In genomic region chr15:52258461-52258860, GRCh38 we compare ENCODE assay signal across 18 cellular contexts. TPM values are rescaled to one million over a fixed set of nuclear protein-coding genes. Genes with fewer than 3 reads are reported as not detected.
DNase-seq lines count a peak whose midpoint lies in the region; ATAC-seq, FAIRE-seq and TF ChIP-seq lines count a peak whose summit lies in the region.
"Had no signal": no experiment of that assay in that cellular context is flagged by ENCODE, and none has a peak within 500 bp of the region (broad histone marks: within the 10 kb centered on the region; RNA-seq: fewer than 3 reads in every experiment).

No MANE protein-coding gene starts in this region.

- H3K4me1 ChIP-seq in H1 (replicated peaks in 1 of 4; ENCODE audit: control insufficient read depth in 3 of 4, insufficient read depth in 4 of 4, low read length in 3 of 4) = peaks cover 19 to 32% (median 23%) of the 10 kb centered on the region in 4 experiments
- H3K4me1 ChIP-seq in upper lobe of left lung = peaks cover 11 to 26% (median 20%) of the 10 kb centered on the region in 4 donors
- H3K4me1 ChIP-seq: Caco-2 had no signal

- H3K27me3 Mint-ChIP-seq in activated naive CD8-positive, alpha-beta T cell treated with anti-CD3 and anti-CD28 coated beads, Interleukin-2, amount 10 ng/mL, durations not matched to agents 7 days and 5 days = peaks cover 6% of the 10 kb centered on the region
- no peaks in the 10 kb centered on the region for H3K27me3 Mint-ChIP-seq in activated naive CD8-positive, alpha-beta T cell treated with anti-CD3 and anti-CD28 coated beads for 36 hours
- H3K27me3 Mint-ChIP-seq in type B pancreatic cell = no peaks in the 10 kb centered on the region
- peaks cover 0 to 5% (median 3%) of the 10 kb centered on the region in 3 donors for H3K27me3 Mint-ChIP-seq in immature natural killer cell (ENCODE audit: low read depth in 3 of 3)

- no peak overlapping the region for H3K23ac ChIP-seq in H1 (ENCODE audit: insufficient read length)

- no peak overlapping the region for H4K91ac ChIP-seq in H1 (replicated peaks; ENCODE audit: insufficient read length, low read length)

- H3K4me3 Mint-ChIP-seq in activated naive CD8-positive, alpha-beta T cell treated with anti-CD3 and anti-CD28 coated beads, Interleukin-2, amount 10 ng/mL, durations not matched to agents 7 days and 5 days = no peak overlapping the region
- no peak overlapping the region for H3K4me3 Mint-ChIP-seq in activated naive CD8-positive, alpha-beta T cell treated with anti-CD3 and anti-CD28 coated beads for 36 hours
- no peak overlapping the region for H3K4me3 Mint-ChIP-seq in type B pancreatic cell
- H3K4me3 Mint-ChIP-seq in immature natural killer cell = no peak overlapping the region
- H3K4me3 Mint-ChIP-seq: CD14-positive monocyte had no signal

- 88% methylated on average over 5 of the region's 5 CpGs; no CpG with 5 or more reads in 1 of the 2 experiments for WGBS in H1 (ENCODE audit: extremely low coverage in 1 of 2, insufficient coverage in 1 of 2, insufficient read length in 1 of 2, insufficient replicate concordance in 2 of 2, low coverage in 1 of 2, low lambda C conversion rate in 2 of 2, missing lambda C conversion rate in 1 of 2), 2 experiments
- WGBS in upper lobe of left lung, 2 donors = 82 to 95% methylated on average over 5 of the region's 5 CpGs

- no peaks in the 10 kb centered on the region for H3K79me2 ChIP-seq in H1 (ENCODE audit: control insufficient read depth in 1 of 2, insufficient read depth in 2 of 2, low read length in 2 of 2)

- H3K18ac ChIP-seq in H1 (ENCODE audit: extremely low read depth, low read length) = no peak overlapping the region

- H3K9ac ChIP-seq in H1 (replicated peaks in 1 of 4; ENCODE audit: extremely low read depth in 1 of 4, low read depth in 3 of 4, low read length in 3 of 4) = no peak overlapping the region
- H3K9ac ChIP-seq: KMS-11 had no signal

- no peak for FAIRE-seq in H1 (lab: Jason Lieb, UNC)
- FAIRE-seq: A549, GM19239 had no signal

- H3K9me3 ChIP-seq in H1 (ENCODE audit: insufficient read depth in 2 of 2, low read depth in 1 of 2, low read length in 1 of 2) = no peaks in the 10 kb centered on the region
- no peaks in the 10 kb centered on the region for H3K9me3 ChIP-seq in upper lobe of left lung
- H3K9me3 ChIP-seq: A549, Caco-2 had no signal

- TF ChIP-seq CTCF in VCaP (conservative IDR thresholded peaks at IDR 0.05) (no peak), H1 (IDR thresholded peaks at IDR 0.05; ENCODE audit: control extremely low read depth in 1 of 3, insufficient read depth in 1 of 3, low read depth in 1 of 3, low read length in 3 of 3) (no peak), type B pancreatic cell (conservative IDR thresholded peaks at IDR 0.05) (no peak), upper lobe of left lung (IDR thresholded peaks at IDR 0.05) (no peak)

- no peak overlapping the region for H4K8ac ChIP-seq in H1 (ENCODE audit: extremely low read depth, insufficient read depth, low read length)

- peaks cover 0 to 13% (median 7%) of the 10 kb centered on the region in 4 experiments; a peak in 7 of 8 replicates for H3K36me3 ChIP-seq in H1 (ENCODE audit: control insufficient read depth in 2 of 4, insufficient read depth in 4 of 4, low read length in 3 of 4)
- peaks cover 0 to 9% (median 0%) of the 10 kb centered on the region in 4 donors for H3K36me3 ChIP-seq in upper lobe of left lung

- no peaks in the 10 kb centered on the region for H3K9me3 Mint-ChIP-seq in activated naive CD8-positive, alpha-beta T cell treated with anti-CD3 and anti-CD28 coated beads, Interleukin-2, amount 10 ng/mL, durations not matched to agents 7 days and 5 days
- H3K9me3 Mint-ChIP-seq in activated naive CD8-positive, alpha-beta T cell treated with anti-CD3 and anti-CD28 coated beads for 36 hours = no peaks in the 10 kb centered on the region
- H3K9me3 Mint-ChIP-seq in type B pancreatic cell = no peaks in the 10 kb centered on the region
- H3K9me3 Mint-ChIP-seq in immature natural killer cell = no peaks in the 10 kb centered on the region

- H3K27me3 ChIP-seq in H1 (replicated peaks in 1 of 4; ENCODE audit: control insufficient read depth in 3 of 4, extremely low read depth in 1 of 4, insufficient read depth in 3 of 4, low read length in 3 of 4) = no peaks in the 10 kb centered on the region
- H3K27me3 ChIP-seq in upper lobe of left lung = no peaks in the 10 kb centered on the region

- H3K14ac ChIP-seq in H1 (ENCODE audit: insufficient read length) = no peak overlapping the region

- peak overlapping the region; percentile 32; the same call in 1 of the 2 replicates for H2BK15ac ChIP-seq in H1 (ENCODE audit: low read length)

- no peak overlapping the region for H2AFZ ChIP-seq in H1 (ENCODE audit: low read length)

- H3K4me1 Mint-ChIP-seq in activated naive CD8-positive, alpha-beta T cell treated with anti-CD3 and anti-CD28 coated beads, Interleukin-2, amount 10 ng/mL, durations not matched to agents 7 days and 5 days = peaks cover 53% of the 10 kb centered on the region
- H3K4me1 Mint-ChIP-seq in activated naive CD8-positive, alpha-beta T cell treated with anti-CD3 and anti-CD28 coated beads for 36 hours = peaks cover 29% of the 10 kb centered on the region
- H3K4me1 Mint-ChIP-seq in type B pancreatic cell (ENCODE audit: unreplicated experiment) = peaks cover 33% of the 10 kb centered on the region
- H3K4me1 Mint-ChIP-seq in immature natural killer cell = peaks cover 22 to 27% of the 10 kb centered on the region in 2 donors

- no peak for TF ChIP-seq POLR2A in H1 (IDR thresholded peaks at IDR 0.05; ENCODE audit: control extremely low read depth in 1 of 2, low read depth in 2 of 2, low read length in 2 of 2)
- no peak for TF ChIP-seq POLR2A in upper lobe of left lung (IDR thresholded peaks at IDR 0.05)

- H3K56ac ChIP-seq in H1 (replicated peaks; ENCODE audit: insufficient read length, low read depth, low read length) = no peak overlapping the region

- H4K20me1 ChIP-seq in H1 (replicated peaks in 1 of 2; ENCODE audit: control insufficient read depth in 1 of 2, insufficient read depth in 2 of 2, low read length in 2 of 2) = peaks cover 0 to 1% of the 10 kb centered on the region in 2 experiments

- H3K27ac ChIP-seq in VCaP (peak overlapping the region; percentile 74), H1 (ENCODE audit: low read depth, low read length) (no peak overlapping the region), upper lobe of left lung (no peak overlapping the region)
- H3K27ac ChIP-seq: A549, RWPE1 had no signal

- H4K5ac ChIP-seq in H1 (ENCODE audit: insufficient read length, low read depth, low read length) = no peak overlapping the region

- 0 out of 2 replicates have a peak overlapping the region, but pooled peaks have one; percentile 5 for H2BK12ac ChIP-seq in H1 (ENCODE audit: low read depth, low read length)

- no peaks in the 10 kb centered on the region; the same call in 1 of the 2 replicates for H3K79me1 ChIP-seq in H1 (ENCODE audit: low read depth, low read length)

- POLR2A ChIA-PET in activated naive CD8-positive, alpha-beta T cell treated with anti-CD3 and anti-CD28 coated beads, Interleukin-2, amount 10 ng/mL, durations not matched to agents 7 days and 5 days (lab: Charles Lee) = no interaction called here
- POLR2A ChIA-PET in H1 (lab: Charles Lee; ENCODE audit: partially characterized antibody) = interaction anchor here (1.3 kb wide), 1 partner anchor 287 kb away, joined by 4 read pairs; no protein-coding TSS in a partner anchor

- no peak for DNase-seq in activated naive CD8-positive, alpha-beta T cell treated with anti-CD3 and anti-CD28 coated beads, Interleukin-2, amount 10 ng/mL, durations not matched to agents 7 days and 5 days
- DNase-seq in activated naive CD8-positive, alpha-beta T cell treated with anti-CD3 and anti-CD28 coated beads for 36 hours = no peak
- no peak for DNase-seq in H1 (ENCODE audit: low read depth in 1 of 2, low spot score in 2 of 2)
- no peak for DNase-seq in type B pancreatic cell (ENCODE audit: extremely low spot score, unreplicated experiment)
- DNase-seq in upper lobe of left lung = no peak
- no peak for DNase-seq in immature natural killer cell
- no peak for DNase-seq in Ammon's horn (ENCODE audit: low spot score)
- DNase-seq: Caco-2, NCI-H1436, NCI-H2029 treated with DMSO at 0.1 percent for 48 hours, NCI-H748 treated with DMSO at 0.1 percent for 48 hours, PC-3 had no signal

- H3K23me2 ChIP-seq in H1 (ENCODE audit: low read depth, low read length) = no peaks in the 10 kb centered on the region

- H3K4ac ChIP-seq in H1 (replicated peaks; ENCODE audit: insufficient read length, low read depth, low read length) = no peak overlapping the region

- no peak for ATAC-seq in activated naive CD8-positive, alpha-beta T cell treated with anti-CD3 and anti-CD28 coated beads, Interleukin-2, amount 10 ng/mL, durations not matched to agents 7 days and 5 days (ENCODE audit: low read depth)
- no peak for ATAC-seq in upper lobe of left lung (ENCODE audit: low FRiP score in 2 of 2)
- ATAC-seq: A549, PC-3 had no signal

- H3K27ac Mint-ChIP-seq in activated naive CD8-positive, alpha-beta T cell treated with anti-CD3 and anti-CD28 coated beads, Interleukin-2, amount 10 ng/mL, durations not matched to agents 7 days and 5 days = peak overlapping the region; percentile 34
- no peak overlapping the region for H3K27ac Mint-ChIP-seq in activated naive CD8-positive, alpha-beta T cell treated with anti-CD3 and anti-CD28 coated beads for 36 hours
- H3K27ac Mint-ChIP-seq in type B pancreatic cell (peak overlapping the region; percentile 83), immature natural killer cell (no peak overlapping the region)

- TF ChIP-seq EP300 in H1 (IDR thresholded peaks at IDR 0.05; ENCODE audit: borderline replicate concordance in 1 of 2, low read depth in 2 of 2, low read length in 2 of 2) (no peak), upper lobe of left lung (IDR thresholded peaks at IDR 0.05) (no peak)

- no peak overlapping the region for H2BK120ac ChIP-seq in H1 (replicated peaks; ENCODE audit: low read depth, low read length)

- no peak overlapping the region for H3K4me3 ChIP-seq in H1 (ENCODE audit: extremely low read depth in 1 of 4, insufficient read depth in 2 of 4, low read depth in 3 of 4, low read length in 4 of 4)
- H3K4me3 ChIP-seq in upper lobe of left lung = no peak overlapping the region
- H3K4me3 ChIP-seq: A549 had no signal

- CTCF ChIA-PET in H1 (lab: Charles Lee; ENCODE audit: partially characterized antibody) = interaction anchor here (0.8 to 5.6 kb wide), 13 partner anchors 10 to 476 kb away, joined by 3 to 59 read pairs (median 6); partner anchors contain the start of gene ATOSA

- no peak for TF ChIP-seq RAD21 in H1 (IDR thresholded peaks at IDR 0.05 in 1 of 2, conservative IDR thresholded peaks at IDR 0.05 in 1 of 2; ENCODE audit: low read depth in 2 of 2, low read length in 2 of 2)

- H2BK20ac ChIP-seq in H1 (ENCODE audit: low read length) = no peak overlapping the region

- peaks cover 7% of the 10 kb centered on the region for H3K36me3 Mint-ChIP-seq in activated naive CD8-positive, alpha-beta T cell treated with anti-CD3 and anti-CD28 coated beads, Interleukin-2, amount 10 ng/mL, durations not matched to agents 7 days and 5 days
- H3K36me3 Mint-ChIP-seq in activated naive CD8-positive, alpha-beta T cell treated with anti-CD3 and anti-CD28 coated beads for 36 hours = peaks cover 7% of the 10 kb centered on the region
- H3K36me3 Mint-ChIP-seq in type B pancreatic cell (peaks cover 7% of the 10 kb centered on the region), immature natural killer cell (no peaks in the 10 kb centered on the region)
- H3K36me3 Mint-ChIP-seq: CD14-positive monocyte had no signal

- no peak overlapping the region for H2BK5ac ChIP-seq in H1 (ENCODE audit: low read depth, low read length)

- no peak overlapping the region for H2AK5ac ChIP-seq in H1 (ENCODE audit: low read depth, low read length)

- H3K4me2 ChIP-seq in H1 (ENCODE audit: insufficient read depth in 1 of 2, low read depth in 2 of 2, low read length in 2 of 2) = no peak overlapping the region
- H3K4me2 ChIP-seq: A549, KMS-11 had no signal

RNA-seq across cellular contexts. Expression of gene MYO5C, which starts 37.1 kb away (rescaled TPM):
- 1 to 10 TPM; 1.6 to 1.9 TPM for total RNA-seq in activated naive CD8-positive, alpha-beta T cell treated with anti-CD3 and anti-CD28 coated beads, Interleukin-2, amount 10 ng/mL, durations not matched to agents 7 days and 5 days
- total RNA-seq in activated naive CD8-positive, alpha-beta T cell treated with anti-CD3 and anti-CD28 coated beads for 36 hours = under 1 TPM; 0.56 to 0.98 TPM
- total RNA-seq in H1 (2021; fragmentation: NEBNext Ultra II Directional; extraction: Animal tissue kit (Norgen Biotek cat#: 25700)) = 25.0 and 26.7 TPM in 2 replicates
- polyA plus RNA-seq in H1 (2011; rRNA removed) = 7.7 and 8.2 TPM in 2 replicates
- polyA plus RNA-seq in H1 (2011; cell fraction: cytosol; rRNA removed) = 9.7 TPM
- 38.5 TPM for polyA plus RNA-seq in H1 (2011; cell fraction: nucleus; rRNA removed)
- polyA plus RNA-seq in H1 (2012, experiment 1 of 2) = 11.7 to 14.7 TPM (median 13.8 TPM) in 4 replicates
- 0.83 TPM for polyA plus RNA-seq in H1 (2012, experiment 2 of 2)
- 8.6 TPM for polyA plus RNA-seq in H1 (2013, experiment 1 of 2)
- 7.7 TPM for polyA plus RNA-seq in H1 (2013, experiment 2 of 2)
- 60.7 and 75.9 TPM in 2 replicates for polyA minus RNA-seq in H1 (2011; rRNA and poly(A)+ RNA removed)
- 19.1 TPM for polyA minus RNA-seq in H1 (2011; cell fraction: cytosol; rRNA and poly(A)+ RNA removed)
- polyA minus RNA-seq in H1 (2011; cell fraction: nucleus; rRNA and poly(A)+ RNA removed) = 70.1 TPM
- total RNA-seq in type B pancreatic cell (ENCODE audit: low replicate concordance) = 17.5 and 21.4 TPM in 2 replicates
- total RNA-seq in upper lobe of left lung = 100 to 1,000 TPM in 2 of 6 donors, 10 to 100 TPM in 4; 59.9 to 128 (median 84.5) TPM
- polyA plus RNA-seq in immature natural killer cell = under 1 TPM in 1 of 3 donors, not detected in 2; 0.19 TPM
- polyA plus RNA-seq: CD14-positive monocyte had no signal

Comparison
In these comparisons a context has a peak if more than half of its experiments do, and no peak if none do; other contexts are left out.
1. H3K27ac Mint-ChIP-seq: peak in activated naive CD8-positive, alpha-beta T cell treated with anti-CD3 and anti-CD28 coated beads, Interleukin-2, amount 10 ng/mL, durations not matched to agents 7 days and 5 days (single experiment) and type B pancreatic cell (single experiment); none in activated naive CD8-positive, alpha-beta T cell treated with anti-CD3 and anti-CD28 coated beads for 36 hours (single experiment) and immature natural killer cell (0 of 6).